Comparison of ENCODE assay signal across 18 cellular contexts in the genomic region with DNA sequence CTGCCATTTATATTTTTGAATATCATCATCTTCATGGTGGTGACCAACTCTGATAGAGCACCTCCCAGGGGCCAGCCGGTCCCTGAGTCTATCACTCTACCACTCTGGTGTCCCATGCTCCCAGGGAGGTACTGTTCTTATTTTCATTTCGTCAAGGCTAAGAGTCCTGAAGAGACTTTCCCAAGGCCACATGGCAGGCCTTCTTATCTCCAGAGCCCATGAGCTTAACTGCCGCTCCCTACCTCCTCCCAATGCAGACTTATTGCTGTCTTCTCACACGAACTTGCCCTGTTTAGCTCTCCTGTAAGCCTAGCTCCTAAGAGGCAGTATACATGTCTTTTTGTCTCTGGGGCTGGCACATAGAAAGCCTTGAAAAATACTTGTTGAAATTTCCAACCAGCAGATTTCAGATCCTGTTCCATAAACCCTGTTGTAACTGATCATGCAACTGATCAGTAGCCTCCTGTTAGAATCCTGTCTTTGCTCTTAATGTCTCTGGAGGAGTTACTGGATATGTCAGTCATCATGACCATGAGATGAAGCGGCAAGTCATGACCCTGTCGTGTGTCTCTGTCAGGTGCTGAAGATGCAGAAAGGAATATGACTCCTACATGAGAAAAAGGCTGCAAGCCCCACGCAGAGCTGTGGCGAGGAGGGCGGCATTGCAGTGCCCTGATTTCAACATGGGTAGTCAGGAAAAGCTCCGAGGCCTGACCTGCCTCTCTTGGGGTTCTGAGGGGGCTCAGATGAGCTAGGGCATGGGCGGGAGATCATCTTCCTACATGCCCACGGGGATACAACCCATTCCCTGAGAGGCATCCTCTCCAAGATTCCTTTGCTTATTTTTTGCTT.
"Had no signal": no experiment of that assay in that cellular context is flagged by ENCODE, and none has a peak within 500 bp of the region (broad histone marks: within the 10 kb centered on the region; RNA-seq: fewer than 3 reads in every experiment).

No MANE protein-coding gene starts in this region.

- H3K4me3 Mint-ChIP-seq: activated naive CD4-positive, alpha-beta T cell treated with anti-CD3 and anti-CD28 coated beads, Interleukin-2, amount 50 U/mL, for 24 hours; T-cell had no signal

- H3K4me1 ChIP-seq: breast epithelium had no signal

- DNase-seq: activated CD4-positive, alpha-beta T cell treated with anti-CD3 and anti-CD28 coated beads for 48 hours; activated CD4-positive, alpha-beta T cell treated with anti-CD3 and anti-CD28 coated beads, Interleukin-2, amount 50 U/mL, for 4 hours; activated CD4-positive, CD25-positive, alpha-beta regulatory T cell treated with anti-CD3 and anti-CD28 coated beads, Interleukin-2, amount 50 U/mL, for 72 hours; central memory CD4-positive, alpha-beta T cell; Kasumi-1; NCI-H1105 treated with DMSO at 0.1 percent for 48 hours; NCI-H1436 treated with DMSO at 0.1 percent for 48 hours; NCI-H187; NCI-H2081; NCI-H446; NCI-H524; PC-9; SIG-M5; T-cell; T-helper 2 cell; T1000 had no signal

- ATAC-seq: T-cell had no signal

- H3K27me3 Mint-ChIP-seq: activated naive CD4-positive, alpha-beta T cell treated with anti-CD3 and anti-CD28 coated beads, Interleukin-2, amount 50 U/mL, for 24 hours had no signal

- H3K36me3 ChIP-seq: breast epithelium had no signal

- H3K27ac ChIP-seq: breast epithelium, PC-9 had no signal

- H3K27me3 ChIP-seq: breast epithelium had no signal

- H3K4me3 ChIP-seq: breast epithelium, PC-9 had no signal

- H3K27ac Mint-ChIP-seq: activated naive CD4-positive, alpha-beta T cell treated with anti-CD3 and anti-CD28 coated beads, Interleukin-2, amount 50 U/mL, for 24 hours; T-cell had no signal
